In the genomic region with DNA sequence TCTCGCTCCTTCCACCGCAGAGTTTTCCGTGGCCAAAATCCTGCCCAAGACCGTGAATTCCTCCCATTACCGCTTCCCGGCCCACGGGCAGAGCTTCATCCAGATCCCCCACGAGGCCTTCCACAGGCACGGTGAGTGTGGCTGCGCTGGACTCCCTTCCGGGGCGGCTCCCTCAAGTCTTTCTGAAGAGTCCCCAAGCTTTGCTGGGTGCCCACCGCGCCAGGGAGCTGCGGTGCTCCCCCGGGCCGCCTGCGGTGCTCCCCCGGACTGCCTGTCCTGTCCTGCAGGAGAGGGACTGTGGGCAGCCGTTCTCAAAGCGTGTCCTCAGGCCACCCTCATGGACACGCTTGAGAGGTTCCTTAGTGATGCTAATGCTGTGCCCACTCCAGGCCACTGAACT, we compare ENCODE assay signal across 30 cellular contexts. TPM values are rescaled to one million over a fixed set of nuclear protein-coding genes. Genes with fewer than 3 reads are reported as not detected.
DNase-seq lines count a peak whose midpoint lies in the region; ATAC-seq, FAIRE-seq and TF ChIP-seq lines count a peak whose summit lies in the region.
"Had no signal": no experiment of that assay in that cellular context is flagged by ENCODE, and none has a peak within 500 bp of the region (broad histone marks: within the 10 kb centered on the region; RNA-seq: fewer than 3 reads in every experiment).

No MANE protein-coding gene starts in this region.

- H3K9ac ChIP-seq in GM12878 (ENCODE audit: control insufficient read depth, insufficient read depth, low read length) = no peak overlapping the region
- no peak overlapping the region for H3K9ac ChIP-seq in endodermal cell (ENCODE audit: extremely low read depth, low read length, poor library complexity, severe bottlenecking)

- SMC1A ChIA-PET in GM12878 (lab: Charles Lee; ENCODE audit: uncharacterized antibody, unreplicated experiment) = no interaction called here

- ATAC-seq in GM12878 = no peak
- ATAC-seq: gastrocnemius medialis, Panc1 had no signal

- no peaks in the 10 kb centered on the region for H3K27me3 Mint-ChIP-seq in T-helper 2 cell treated with Interferon-gamma antibody and Interleukin-4, amounts not matched to agents 5 μg/mL and 100 μg/mL, for 36 hours (ENCODE audit: low read depth)
- H3K27me3 Mint-ChIP-seq in endodermal cell (ENCODE audit: insufficient read depth) = no peaks in the 10 kb centered on the region
- H3K27me3 Mint-ChIP-seq: activated CD4-positive, alpha-beta T cell treated with anti-CD3 and anti-CD28 coated beads, Interleukin-2, amount 10 ng/mL, durations not matched to agents 24 days and 14 days; CD4-positive, CD25-positive, alpha-beta regulatory T cell had no signal

- H3K4me3 Mint-ChIP-seq in T-helper 2 cell treated with Interferon-gamma antibody and Interleukin-4, amounts not matched to agents 5 μg/mL and 100 μg/mL, for 36 hours = peak overlapping the region; percentile 21
- H3K4me3 Mint-ChIP-seq in endodermal cell = no peak overlapping the region
- H3K4me3 Mint-ChIP-seq: activated CD4-positive, alpha-beta T cell treated with anti-CD3 and anti-CD28 coated beads, Interleukin-2, amount 10 ng/mL, durations not matched to agents 24 days and 14 days; CD4-positive, CD25-positive, alpha-beta regulatory T cell had no signal

- no peak overlapping the region for H2AFZ ChIP-seq in GM12878 (ENCODE audit: control insufficient read depth, low read depth, low read length)

- TF ChIP-seq POLR2A in GM12878 (IDR thresholded peaks at IDR 0.05; ENCODE audit: low read depth, low read length) (no peak), lower leg skin (IDR thresholded peaks at IDR 0.05) (no peak)

- RAD21 ChIA-PET in GM12878 (lab: Charles Lee; ENCODE audit: unreplicated experiment) = interaction anchor here (1.1 to 1.7 kb wide), 2 partner anchors 50 to 58 kb away, joined by 3 to 4 read pairs; a partner anchor contains a TSS

- POLR2A ChIA-PET in GM12878 (lab: Charles Lee) = interaction anchor here (1.4 kb wide), 1 partner anchor 22 kb away, joined by 4 read pairs; no protein-coding TSS in a partner anchor

- DNase-seq in T-helper 2 cell treated with Interferon-gamma antibody and Interleukin-4, amounts not matched to agents 5 μg/mL and 100 μg/mL, for 36 hours (ENCODE audit: low spot score) = no peak
- DNase-seq in T-helper 2 cell (no peak), GM12878 (ENCODE audit: low read depth, low spot score) (no peak), posterior vena cava (ENCODE audit: low spot score) (peak; percentile 64), NCI-H1092 treated with DMSO at 0.1 percent for 48 hours (lab: John Stamatoyannopoulos, UW) (no peak), endodermal cell (no peak), lower leg skin (ENCODE audit: low spot score in 2 of 2) (no peak)
- DNase-seq: activated CD4-positive, alpha-beta T cell treated with anti-CD3 and anti-CD28 coated beads, Interleukin-2, amount 10 ng/mL, durations not matched to agents 24 days and 14 days; activated gamma-delta T cell treated with Interleukin-2 at 50 U/mL for 16 hours; activated T-cell treated with anti-CD3 and anti-CD28 coated beads, Interleukin-2, amount 50 U/mL, for 1 hour; amygdala; CD4-positive, CD25-positive, alpha-beta regulatory T cell; DND-41; gastrocnemius medialis; GF-D8; NCI-H2107; NCI-H345; SHP77; stimulated activated CD8-positive, alpha-beta memory T cell treated with anti-CD3 and anti-CD28 coated beads, Interleukin-4, amount 100 ng/mL, for 48 hours; transverse colon had no signal

- H3K27me3 ChIP-seq in GM12878 (replicated peaks in 1 of 2; ENCODE audit: control insufficient read depth in 2 of 2, insufficient read depth in 2 of 2, low read length in 1 of 2) = no peaks in the 10 kb centered on the region
- H3K27me3 ChIP-seq in endodermal cell (ENCODE audit: control insufficient read depth, insufficient read depth, low read length, poor library complexity, severe bottlenecking) = no peaks in the 10 kb centered on the region
- H3K27me3 ChIP-seq: gastrocnemius medialis, transverse colon had no signal

- H3K9me3 Mint-ChIP-seq in T-helper 2 cell treated with Interferon-gamma antibody and Interleukin-4, amounts not matched to agents 5 μg/mL and 100 μg/mL, for 36 hours = peaks cover 4% of the 10 kb centered on the region
- H3K9me3 Mint-ChIP-seq in endodermal cell = peaks cover 16% of the 10 kb centered on the region

- TF ChIP-seq EP300 in GM12878 (IDR thresholded peaks at IDR 0.05; ENCODE audit: borderline replicate concordance in 1 of 2, control insufficient read depth in 1 of 2, low read depth in 2 of 2, low read length in 2 of 2) = no peak

- H3K27ac ChIP-seq in GM12878 (ENCODE audit: control insufficient read depth, insufficient read depth) (no peak overlapping the region), endodermal cell (ENCODE audit: low read depth, low read length) (no peak overlapping the region)
- H3K27ac ChIP-seq: 22Rv1, breast epithelium, gastrocnemius medialis, transverse colon had no signal

- no peaks in the 10 kb centered on the region; the same call in 1 of the 3 replicates for H3K9me3 ChIP-seq in GM12878 (replicated peaks; ENCODE audit: control insufficient read depth, insufficient read depth, low read length)
- H3K9me3 ChIP-seq in endodermal cell (ENCODE audit: control insufficient read depth, low read length) = peaks cover 4% of the 10 kb centered on the region
- H3K9me3 ChIP-seq: breast epithelium, gastrocnemius medialis, transverse colon had no signal

- TF ChIP-seq RAD21 in GM12878 (IDR thresholded peaks at IDR 0.05; ENCODE audit: insufficient read depth, low read depth, low read length) = no peak

- no peaks in the 10 kb centered on the region for H4K20me1 ChIP-seq in GM12878 (ENCODE audit: control insufficient read depth, insufficient read depth)

- peaks cover 14% of the 10 kb centered on the region for H3K4me1 ChIP-seq in GM12878 (ENCODE audit: control insufficient read depth, insufficient read depth, low read length)
- H3K4me1 ChIP-seq in endodermal cell (ENCODE audit: control insufficient read depth, insufficient read depth, low read length) = no peaks in the 10 kb centered on the region
- H3K4me1 ChIP-seq: breast epithelium, transverse colon had no signal

- WGBS in GM12878 (ENCODE audit: insufficient coverage, insufficient replicate concordance, low lambda C conversion rate, missing lambda C conversion rate) = 0% methylated on average over 21 of the region's 22 CpGs
- 90 to 92% methylated on average over 18 to 22 of the region's 22 CpGs for WGBS in endodermal cell (ENCODE audit: insufficient coverage in 1 of 2, insufficient read length in 1 of 2), 2 experiments
- WGBS in lower leg skin, 2 donors = 83 to 89% methylated on average over 20 to 22 of the region's 22 CpGs

- H3K4me2 ChIP-seq in GM12878 (ENCODE audit: control insufficient read depth, insufficient read depth) = no peak overlapping the region

- no peak for TF ChIP-seq CTCF in GM12878 (IDR thresholded peaks at IDR 0.05 in 2 of 3, conservative IDR thresholded peaks at IDR 0.05 in 1 of 3; ENCODE audit: control insufficient read depth in 2 of 3, extremely low read depth in 1 of 3, insufficient read depth in 1 of 3, low read depth in 3 of 3, low read length in 3 of 3)
- TF ChIP-seq CTCF in endodermal cell (conservative IDR thresholded peaks at IDR 0.05) = no peak
- TF ChIP-seq CTCF in lower leg skin (IDR thresholded peaks at IDR 0.05) = no peak

- no peak for FAIRE-seq in GM12878 (lab: Jason Lieb, UNC)
- FAIRE-seq: D721Med, GM18507, GM19239 had no signal

- intact Hi-C loops in GM12878 (cut with micrococcal nuclease; ENCODE audit: unreplicated experiment) (loop anchor here (5.0 kb wide), 1 partner anchor 132 kb away; a partner anchor contains a TSS), posterior vena cava (cut with DNase I) (no loop called here), lower leg skin (cut with DNase I; ENCODE audit: low total_unique reads) (no loop called here)

- H3K36me3 ChIP-seq in GM12878 (ENCODE audit: control insufficient read depth in 2 of 2, insufficient read depth in 2 of 2, low read length in 1 of 2) (no peaks in the 10 kb centered on the region), endodermal cell (ENCODE audit: control insufficient read depth, insufficient read depth, low read length) (no peaks in the 10 kb centered on the region)
- H3K36me3 ChIP-seq: breast epithelium, gastrocnemius medialis, transverse colon had no signal

- no peaks in the 10 kb centered on the region for H3K36me3 Mint-ChIP-seq in T-helper 2 cell treated with Interferon-gamma antibody and Interleukin-4, amounts not matched to agents 5 μg/mL and 100 μg/mL, for 36 hours (ENCODE audit: low read depth)
- H3K36me3 Mint-ChIP-seq in endodermal cell (ENCODE audit: low read depth) = peaks cover 3% of the 10 kb centered on the region
- H3K36me3 Mint-ChIP-seq: CD4-positive, CD25-positive, alpha-beta regulatory T cell had no signal

- H3K27ac Mint-ChIP-seq in T-helper 2 cell treated with Interferon-gamma antibody and Interleukin-4, amounts not matched to agents 5 μg/mL and 100 μg/mL, for 36 hours = no peak overlapping the region
- no peak overlapping the region for H3K27ac Mint-ChIP-seq in endodermal cell
- H3K27ac Mint-ChIP-seq: activated CD4-positive, alpha-beta T cell treated with anti-CD3 and anti-CD28 coated beads, Interleukin-2, amount 10 ng/mL, durations not matched to agents 24 days and 14 days; progenitor cell of endocrine pancreas had no signal

- CTCF ChIA-PET in GM12878 (lab: Yijun Ruan, JAX) = interaction anchor here (1.0 kb wide), 1 partner anchor 12 kb away, joined by 4 read pairs; no protein-coding TSS in a partner anchor

- no peaks in the 10 kb centered on the region for H3K4me1 Mint-ChIP-seq in T-helper 2 cell treated with Interferon-gamma antibody and Interleukin-4, amounts not matched to agents 5 μg/mL and 100 μg/mL, for 36 hours (ENCODE audit: low read depth)
- H3K4me1 Mint-ChIP-seq in endodermal cell = no peaks in the 10 kb centered on the region
- H3K4me1 Mint-ChIP-seq: activated CD4-positive, alpha-beta T cell treated with anti-CD3 and anti-CD28 coated beads, Interleukin-2, amount 10 ng/mL, durations not matched to agents 24 days and 14 days; CD4-positive, CD25-positive, alpha-beta regulatory T cell had no signal

- H3K79me2 ChIP-seq in GM12878 (ENCODE audit: control insufficient read depth, insufficient read depth, low read length) = no peaks in the 10 kb centered on the region

- in situ Hi-C loops in GM12878 (cut with MboI) = no loop called here

- peak overlapping the region; percentile 9; the same call in 1 of the 2 replicates for H3K4me3 ChIP-seq in GM08714 (ENCODE audit: low read length)
- no peak overlapping the region for H3K4me3 ChIP-seq in GM12878
- H3K4me3 ChIP-seq in endodermal cell (ENCODE audit: low read length) = no peak overlapping the region
- no peak overlapping the region for H3K4me3 ChIP-seq in lower leg skin (ENCODE audit: low read depth, poor library complexity, severe bottlenecking)
- H3K4me3 ChIP-seq: breast epithelium, gastrocnemius medialis, lung, transverse colon had no signal

- no TSS peak for BruUV-seq in GM12878 (replicated peaks; lab: Mats Ljungman, UMichigan)

RNA-seq across cellular contexts. Expression of a gene that starts 50.5 kb away (rescaled TPM):
- 84.0 and 84.2 TPM in 2 replicates for total RNA-seq in GM12878 (2013; cell fraction: nucleolus; rRNA removed)
- 2.0 and 2.1 TPM in 2 replicates for total RNA-seq in GM12878 (2014; rRNA removed)
- 0.49 and 0.69 TPM in 2 replicates for total RNA-seq in GM12878 (2014; rRNA removed; fragmentation: Illumina TruSeq; extraction: Trizol)
- 0.82 and 1.3 TPM in 2 replicates for total RNA-seq in GM12878 (2021)
- 1.0 TPM for polyA plus RNA-seq in GM12878 (2011; ENCODE audit: low read depth)
- polyA plus RNA-seq in GM12878 (2011; rRNA removed) = 9.0 and 12.7 TPM in 2 replicates
- 21.3 and 25.3 TPM in 2 replicates for polyA plus RNA-seq in GM12878 (2011; cell fraction: cytosol; rRNA removed)
- polyA plus RNA-seq in GM12878 (2011; cell fraction: nucleus; rRNA removed) = 79.0 and 112 TPM in 2 replicates
- 1.4 and 4.0 TPM in 2 replicates for polyA plus RNA-seq in GM12878 (2012)
- polyA plus RNA-seq in GM12878 (2014; fragmentation: Illumina TruSeq; extraction: Trizol) = 0.11 and 0.21 TPM in 2 replicates
- polyA plus RNA-seq in GM12878 (2014; fragmentation: Nextera tagmentation; extraction: Ambion mirVana) = under 1 TPM; 0.15 to 0.60 TPM
- 1.2 and 1.7 TPM in 2 replicates for polyA plus RNA-seq in GM12878 (2014; rRNA removed)
- polyA plus RNA-seq in GM12878 (2016; fragmentation: Nextera tagmentation; extraction: Ambion mirVana) = 1 to 10 TPM; 1.7 to 1.9 TPM
- 17.3 and 27.0 TPM in 2 replicates for polyA minus RNA-seq in GM12878 (2011; rRNA and poly(A)+ RNA removed)
- 3.3 and 5.9 TPM in 2 replicates for polyA minus RNA-seq in GM12878 (2011; cell fraction: cytosol; rRNA and poly(A)+ RNA removed)
- polyA minus RNA-seq in GM12878 (2011; cell fraction: nucleus; rRNA and poly(A)+ RNA removed) = 23.6 and 24.4 TPM in 2 replicates
- 100 to 1,000 TPM; 178 to 238 TPM for total RNA-seq in posterior vena cava
- 1 to 10 TPM; 1.3 to 2.9 TPM for total RNA-seq in endodermal cell
- polyA plus RNA-seq in endodermal cell (2013, experiment 1 of 2) = 2.3 TPM
- polyA plus RNA-seq in endodermal cell (2013, experiment 2 of 2) = 1.7 TPM
- 10 to 100 TPM in 1 of 4 donors, 1 to 10 TPM in 3; 8.3 to 11.6 (median 8.9) TPM for total RNA-seq in lower leg skin
- total RNA-seq: CD4-positive, CD25-positive, alpha-beta regulatory T cell; HT1080 had no signal
